ENCODE assay signal across 10 cellular contexts in the genomic region with DNA sequence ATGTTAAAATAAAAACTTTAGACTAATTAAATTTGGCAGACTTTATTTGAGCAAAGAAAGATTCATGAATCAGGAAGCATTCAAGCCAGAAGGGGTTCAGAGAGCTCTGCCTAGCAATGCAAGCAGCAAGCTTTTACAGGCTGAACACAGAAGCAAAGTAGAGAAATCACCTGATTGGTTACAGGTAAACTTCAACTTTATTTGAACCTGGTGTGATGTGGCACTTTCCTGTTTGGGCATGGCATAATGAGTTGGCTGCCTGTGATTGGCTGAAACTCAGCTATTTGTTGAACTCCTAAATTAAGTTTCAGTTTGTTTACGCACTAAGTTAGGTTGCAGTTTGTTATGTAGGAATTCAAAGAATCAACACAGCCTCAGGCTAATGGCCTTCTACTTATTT.
A peak's percentile ranks its signal among the peaks of the same experiment; 100 is the strongest.
DNase-seq lines count a peak whose midpoint lies in the region; ATAC-seq, FAIRE-seq and TF ChIP-seq lines count a peak whose summit lies in the region.
"Had no signal": no experiment of that assay in that cellular context is flagged by ENCODE, and none has a peak within 500 bp of the region (broad histone marks: within the 10 kb centered on the region; RNA-seq: fewer than 3 reads in every experiment).

No MANE protein-coding gene starts in this region.

- FAIRE-seq in bronchial epithelial cell (lab: Jason Lieb, UNC) = no peak

- H3K9me3 ChIP-seq in testis = no peaks in the 10 kb centered on the region

- no peaks in the 10 kb centered on the region for H3K36me3 ChIP-seq in bronchial epithelial cell (ENCODE audit: control insufficient read depth, insufficient read depth, low read length)
- H3K36me3 ChIP-seq in testis (ENCODE audit: low read depth, missing control alignments) = no peaks in the 10 kb centered on the region

- TF ChIP-seq POLR2A in testis (IDR thresholded peaks at IDR 0.05) = no peak

- WGBS in testis, 2 donors = 90 to 100% methylated on average over 1 of the region's 1 CpG

- TF ChIP-seq CTCF in bronchial epithelial cell (IDR thresholded peaks at IDR 0.05; ENCODE audit: insufficient read depth, low read length, severe bottlenecking) = no peak
- TF ChIP-seq CTCF in testis (IDR thresholded peaks at IDR 0.05) = no peak

- H3K27me3 ChIP-seq in bronchial epithelial cell (ENCODE audit: control insufficient read depth, insufficient read depth, low read length) (no peaks in the 10 kb centered on the region), testis (no peaks in the 10 kb centered on the region)
- H3K27me3 ChIP-seq: BLaER1 treated with 17β-estradiol and CSF1 and Interleukin-3, amounts not matched to agents 10 nM and 100 nM had no signal

- intact Hi-C loops in testis (cut with DNase I; ENCODE audit: low total_unique reads) = no loop called here

- ATAC-seq in HG03045 (IDR thresholded peaks at IDR 0.05; ENCODE audit: unreplicated experiment) = no peak

- H3K27ac ChIP-seq in testis = no peak overlapping the region

- H3K4me1 ChIP-seq in testis = peaks cover 4% of the 10 kb centered on the region

- H3K4me3 ChIP-seq in bronchial epithelial cell (ENCODE audit: low read depth, low read length) (no peak overlapping the region), testis (no peak overlapping the region)
- H3K4me3 ChIP-seq: BLaER1 treated with 17β-estradiol and CSF1 and Interleukin-3, amounts not matched to agents 10 nM and 100 nM had no signal

- peak; percentile 39 for DNase-seq in activated naive CD4-positive, alpha-beta T cell treated with Interleukin-2 at 50 U/mL for 16 hours
- no peak for DNase-seq in activated naive CD4-positive, alpha-beta T cell treated with anti-CD3 and anti-CD28 coated beads, Interleukin-2, amount 50 U/mL, for 16 hours
- DNase-seq in NCI-H226 (peak; percentile 57), bronchial epithelial cell (ENCODE audit: low read depth) (peak; percentile 98), ureter (ENCODE audit: low spot score) (peak; percentile 60), GM19240 (ENCODE audit: insufficient read length, low spot score) (no peak), testis (no peak)
- DNase-seq: head of caudate nucleus had no signal

Comparison
In these comparisons a context has a peak if more than half of its experiments do, and no peak if none do; other contexts are left out.
1. DNase-seq: peak in activated naive CD4-positive, alpha-beta T cell treated with Interleukin-2 at 50 U/mL for 16 hours (single experiment), NCI-H226 (single experiment), bronchial epithelial cell (single experiment) and ureter (single experiment); none in activated naive CD4-positive, alpha-beta T cell treated with anti-CD3 and anti-CD28 coated beads, Interleukin-2, amount 50 U/mL, for 16 hours (single experiment), GM19240 (single experiment) and testis (single experiment).